ENCODE assay signal across 31 cellular contexts in the genomic region with DNA sequence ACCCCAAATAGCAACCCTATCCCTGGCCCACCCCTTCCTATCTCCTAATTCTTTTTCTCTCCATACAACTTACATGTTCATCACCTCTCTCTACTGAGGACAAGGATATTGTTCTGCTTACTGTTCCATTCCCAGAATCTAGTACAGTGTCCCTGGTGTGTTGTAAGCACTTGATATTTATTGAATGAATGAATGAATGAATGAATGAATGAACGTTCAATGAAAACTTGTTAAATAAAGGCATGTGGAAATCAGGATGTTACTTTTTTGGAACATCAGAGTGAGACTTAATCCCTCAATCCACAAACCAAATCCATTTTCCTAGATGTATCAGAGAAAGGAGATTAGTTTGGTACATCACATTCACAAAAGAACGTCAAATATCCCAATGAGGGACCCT. TPM values are rescaled to one million over a fixed set of nuclear protein-coding genes. Genes with fewer than 3 reads are reported as not detected.
"Had no signal": no experiment of that assay in that cellular context is flagged by ENCODE, and none has a peak within 500 bp of the region (broad histone marks: within the 10 kb centered on the region; RNA-seq: fewer than 3 reads in every experiment).

No MANE protein-coding gene starts in this region.

- H3K4me3 Mint-ChIP-seq: dendritic cell treated with granulocyte-macrophage colony-stimulating factor and Interleukin-4, amounts not matched to agents 40 ng/mL and 50 ng/mL, for 4 days; effector memory CD8-positive, alpha-beta T cell; endodermal cell; mesothelial cell of epicardium; naive B cell had no signal

- H3K4me3 ChIP-seq: esophagus squamous epithelium, gastrocnemius medialis, heart right ventricle, left lung, lower lobe of right lung, mucosa of descending colon had no signal

- H3K27ac Mint-ChIP-seq: dendritic cell treated with granulocyte-macrophage colony-stimulating factor and Interleukin-4, amounts not matched to agents 40 ng/mL and 50 ng/mL, for 4 days; effector memory CD8-positive, alpha-beta T cell; endodermal cell; mesothelial cell of epicardium had no signal

- H3K9me3 ChIP-seq: esophagus squamous epithelium, gastrocnemius medialis, heart right ventricle, left lung, lower lobe of right lung, mucosa of descending colon had no signal

- ATAC-seq: effector memory CD8-positive, alpha-beta T cell; gastrocnemius medialis; left cardiac atrium; left lung; left ventricle myocardium superior; lower lobe of right lung; mucosa of descending colon had no signal

- DNase-seq: cortex of kidney; effector CD8-positive, alpha-beta T cell; effector memory CD8-positive, alpha-beta T cell; endodermal cell; erythroblast; esophagus squamous epithelium; foreskin fibroblast; foreskin melanocyte; gastrocnemius medialis; glutamatergic neuron; heart right ventricle; hippocampal formation; left cardiac atrium; left lung; left ventricle myocardium superior; lower lobe of right lung; mesenchymal stem cell; mucosa of descending colon; naive B cell had no signal

- H3K27ac ChIP-seq: epithelial cell of prostate, esophagus squamous epithelium, heart right ventricle, left lung, lower lobe of right lung had no signal

- H3K27me3 ChIP-seq: esophagus squamous epithelium, gastrocnemius medialis had no signal

- H3K9me3 Mint-ChIP-seq: dendritic cell treated with granulocyte-macrophage colony-stimulating factor and Interleukin-4, amounts not matched to agents 40 ng/mL and 50 ng/mL, for 4 days; effector memory CD8-positive, alpha-beta T cell; endodermal cell; mesothelial cell of epicardium had no signal

- FAIRE-seq: endometrium, islet of Langerhans, keratinocyte had no signal

RNA-seq across cellular contexts. Expression of gene JPH2, which starts 6.8 kb away (rescaled TPM):
- total RNA-seq: lung microvascular endothelial cell had no signal

RNA-seq across cellular contexts. Expression of gene GDAP1L1, which starts 53.3 kb away (rescaled TPM):
- total RNA-seq: dermis microvascular lymphatic vessel endothelial cell, esophagus mucosa, esophagus squamous epithelium, gastrocnemius medialis, glomerular endothelial cell, kidney epithelial cell, left lung, lower lobe of right lung, lung microvascular endothelial cell, mesenteric fat pad had no signal
- polyA plus RNA-seq: keratinocyte had no signal
